In genomic region chr7:100389437-100390088, GRCh38 we compare ENCODE assay signal across 19 cellular contexts. TPM values are rescaled to one million over a fixed set of nuclear protein-coding genes. Genes with fewer than 3 reads are reported as not detected.
DNase-seq lines count a peak whose midpoint lies in the region; ATAC-seq and TF ChIP-seq lines count a peak whose summit lies in the region.
"Had no signal": no experiment of that assay in that cellular context is flagged by ENCODE, and none has a peak within 500 bp of the region (broad histone marks: within the 10 kb centered on the region; RNA-seq: fewer than 3 reads in every experiment).

No MANE protein-coding gene starts in this region.

- H3K4me3 Mint-ChIP-seq in activated naive CD8-positive, alpha-beta T cell treated with anti-CD3 and anti-CD28 coated beads, Interleukin-2, amount 10 ng/mL, durations not matched to agents 7 days and 5 days: no peak overlapping the region
- H3K4me3 Mint-ChIP-seq in activated naive CD8-positive, alpha-beta T cell treated with anti-CD3 and anti-CD28 coated beads, Interleukin-2, amount 50 U/mL, for 24 hours: no peak overlapping the region
- H3K4me3 Mint-ChIP-seq in endothelial cell (ENCODE audit: unreplicated experiment): no peak overlapping the region
- H3K4me3 Mint-ChIP-seq: CD4-positive, alpha-beta T cell had no signal

- CTCF ChIA-PET in HEK293 (lab: Yijun Ruan, JAX): interaction anchor here (0.7 to 2.8 kb wide), 3 partner anchors 18 to 93 kb away, joined by 3 to 22 read pairs (median 3); no protein-coding TSS in a partner anchor

- H3K4me1 ChIP-seq in HEK293 (ENCODE audit: control insufficient read depth, insufficient read depth, low read length) (no peaks in the 10 kb centered on the region), tibial artery (peaks cover 0 to 10% (median 0%) of the 10 kb centered on the region in 4 donors)

- H3K27me3 Mint-ChIP-seq in activated naive CD8-positive, alpha-beta T cell treated with anti-CD3 and anti-CD28 coated beads, Interleukin-2, amount 10 ng/mL, durations not matched to agents 7 days and 5 days: peaks cover 31% of the 10 kb centered on the region
- peaks cover 12% of the 10 kb centered on the region for H3K27me3 Mint-ChIP-seq in activated naive CD8-positive, alpha-beta T cell treated with anti-CD3 and anti-CD28 coated beads, Interleukin-2, amount 50 U/mL, for 24 hours
- H3K27me3 Mint-ChIP-seq in endothelial cell (ENCODE audit: unreplicated experiment): peaks cover 6% of the 10 kb centered on the region

- H3K36me3 Mint-ChIP-seq in activated naive CD8-positive, alpha-beta T cell treated with anti-CD3 and anti-CD28 coated beads, Interleukin-2, amount 10 ng/mL, durations not matched to agents 7 days and 5 days: no peaks in the 10 kb centered on the region
- H3K36me3 Mint-ChIP-seq in activated naive CD8-positive, alpha-beta T cell treated with anti-CD3 and anti-CD28 coated beads, Interleukin-2, amount 50 U/mL, for 24 hours (ENCODE audit: low read depth): no peaks in the 10 kb centered on the region
- no peaks in the 10 kb centered on the region for H3K36me3 Mint-ChIP-seq in endothelial cell (ENCODE audit: low read depth, unreplicated experiment)

- no peak overlapping the region for H3K27ac ChIP-seq in HEK293 (ENCODE audit: extremely low read depth, low read depth, low read length)
- no peak overlapping the region for H3K27ac ChIP-seq in tibial artery

- peak overlapping the region; percentile 43 for H3K27ac Mint-ChIP-seq in activated naive CD8-positive, alpha-beta T cell treated with anti-CD3 and anti-CD28 coated beads, Interleukin-2, amount 10 ng/mL, durations not matched to agents 7 days and 5 days
- H3K27ac Mint-ChIP-seq in activated naive CD8-positive, alpha-beta T cell treated with anti-CD3 and anti-CD28 coated beads, Interleukin-2, amount 50 U/mL, for 24 hours: no peak overlapping the region
- peak overlapping the region; percentile 19 for H3K27ac Mint-ChIP-seq in endothelial cell (ENCODE audit: unreplicated experiment)
- H3K27ac Mint-ChIP-seq: CD4-positive, alpha-beta T cell had no signal

- no peaks in the 10 kb centered on the region for H3K36me3 ChIP-seq in HEK293 (ENCODE audit: control insufficient read depth in 2 of 2, insufficient read depth in 1 of 2, low read length in 2 of 2)
- H3K36me3 ChIP-seq in tibial artery: no peaks in the 10 kb centered on the region

- H3K9me3 Mint-ChIP-seq in activated naive CD8-positive, alpha-beta T cell treated with anti-CD3 and anti-CD28 coated beads, Interleukin-2, amount 10 ng/mL, durations not matched to agents 7 days and 5 days: no peaks in the 10 kb centered on the region
- no peaks in the 10 kb centered on the region for H3K9me3 Mint-ChIP-seq in activated naive CD8-positive, alpha-beta T cell treated with anti-CD3 and anti-CD28 coated beads, Interleukin-2, amount 50 U/mL, for 24 hours
- H3K9me3 Mint-ChIP-seq in endothelial cell (ENCODE audit: unreplicated experiment): no peaks in the 10 kb centered on the region
- H3K9me3 Mint-ChIP-seq: CD4-positive, alpha-beta T cell had no signal

- H3K9me3 ChIP-seq in HEK293 (ENCODE audit: control insufficient read depth, insufficient read depth, low read depth, low read length) (no peaks in the 10 kb centered on the region), tibial artery (peaks cover 0 to 4% (median 0%) of the 10 kb centered on the region in 3 donors)

- H3K4me1 Mint-ChIP-seq in activated naive CD8-positive, alpha-beta T cell treated with anti-CD3 and anti-CD28 coated beads, Interleukin-2, amount 10 ng/mL, durations not matched to agents 7 days and 5 days: peaks cover 6% of the 10 kb centered on the region
- H3K4me1 Mint-ChIP-seq in activated naive CD8-positive, alpha-beta T cell treated with anti-CD3 and anti-CD28 coated beads, Interleukin-2, amount 50 U/mL, for 24 hours: peaks cover 4% of the 10 kb centered on the region
- H3K4me1 Mint-ChIP-seq in endothelial cell (ENCODE audit: unreplicated experiment): peaks cover 27% of the 10 kb centered on the region

- no peak for TF ChIP-seq CTCF in HEK293 (tag by site-specific recombination; IDR thresholded peaks at IDR 0.05)
- TF ChIP-seq CTCF in endothelial cell (IDR thresholded peaks at IDR 0.05; ENCODE audit: unreplicated experiment): no peak
- TF ChIP-seq CTCF in tibial artery (IDR thresholded peaks at IDR 0.05): no peak

- ATAC-seq in activated naive CD8-positive, alpha-beta T cell treated with anti-CD3 and anti-CD28 coated beads, Interleukin-2, amount 10 ng/mL, durations not matched to agents 7 days and 5 days (ENCODE audit: low read depth): no peak
- no peak for ATAC-seq in activated naive CD8-positive, alpha-beta T cell treated with anti-CD3 and anti-CD28 coated beads, Interleukin-2, amount 50 U/mL, for 24 hours
- no peak for ATAC-seq in sciatic nerve
- no peak for ATAC-seq in HG02870 (IDR thresholded peaks at IDR 0.05; ENCODE audit: unreplicated experiment)

- DNase-seq in activated naive CD8-positive, alpha-beta T cell treated with anti-CD3 and anti-CD28 coated beads, Interleukin-2, amount 10 ng/mL, durations not matched to agents 7 days and 5 days: no peak
- DNase-seq in activated naive CD8-positive, alpha-beta T cell treated with anti-CD3 and anti-CD28 coated beads, Interleukin-2, amount 50 U/mL, for 24 hours: no peak
- no peak for DNase-seq in endothelial cell (ENCODE audit: low spot score)
- DNase-seq in sciatic nerve (ENCODE audit: low spot score): peak; percentile 43
- DNase-seq in tibial artery: no peak
- no peak for DNase-seq in inferior parietal cortex (ENCODE audit: extremely low spot score)
- DNase-seq: 8988T; ACHN; CD4-positive, alpha-beta T cell; Kasumi-1; NCI-H1105 treated with DMSO at 0.1 percent for 48 hours; NCI-H146; NCI-H2029; NCI-H446 treated with DMSO at 0.1 percent for 48 hours; NCI-H526; RPMI8226; SHP77 treated with DMSO at 0.1 percent for 48 hours had no signal

- H3K27me3 ChIP-seq in tibial artery: peaks cover 0 to 27% of the 10 kb centered on the region in 2 donors

- intact Hi-C loops in sciatic nerve (cut with DNase I): no loop called here
- intact Hi-C loops in tibial artery (cut with DNase I; ENCODE audit: low total_unique reads): no loop called here

- POLR2A ChIA-PET in activated naive CD8-positive, alpha-beta T cell treated with anti-CD3 and anti-CD28 coated beads, Interleukin-2, amount 10 ng/mL, durations not matched to agents 7 days and 5 days (lab: Charles Lee): no interaction called here
- POLR2A ChIA-PET in HEK293 (lab: Yijun Ruan, JAX): interaction anchor here (0.6 kb wide), 1 partner anchor 671 kb away, joined by 4 read pairs; no protein-coding TSS in a partner anchor

- no peak overlapping the region for H3K4me3 ChIP-seq in HEK293 (ENCODE audit: low read depth, low read length)
- no peak overlapping the region for H3K4me3 ChIP-seq in tibial artery

TF ChIP-seq in HEK293, 187 proteins besides CTCF, POLR2A, EP300 and RAD21 (continues in another document):
- TF ChIP-seq ZNF423 (tag by site-specific recombination; IDR thresholded peaks at IDR 0.05): 0 out of 2 replicates have a peak, but pooled peaks have one; percentile 6
- TF ChIP-seq ZBTB49 (tag by site-specific recombination; IDR thresholded peaks at IDR 0.05; ENCODE audit: low read depth): no peak
- peak; percentile 79 for TF ChIP-seq ZNF366 (tag by site-specific recombination; conservative IDR thresholded peaks at IDR 0.05)
- TF ChIP-seq PRDM1 (tag by site-specific recombination; IDR thresholded peaks at IDR 0.05): peak; percentile 86

RNA-seq across cellular contexts. Expression of gene PILRA, which starts 16.3 kb away (rescaled TPM):
- 1 to 10 TPM; 4.1 to 5.1 TPM for total RNA-seq in activated naive CD8-positive, alpha-beta T cell treated with anti-CD3 and anti-CD28 coated beads, Interleukin-2, amount 10 ng/mL, durations not matched to agents 7 days and 5 days
- total RNA-seq in endothelial cell (ENCODE audit: unreplicated experiment) (4.2 TPM), sciatic nerve (14.6 TPM)

RNA-seq across cellular contexts. Expression of gene PILRB, which starts 31.6 kb away (rescaled TPM):
- total RNA-seq in activated naive CD8-positive, alpha-beta T cell treated with anti-CD3 and anti-CD28 coated beads, Interleukin-2, amount 10 ng/mL, durations not matched to agents 7 days and 5 days: 10 to 100 TPM; 91.3 to 96.4 TPM
- total RNA-seq in endothelial cell (ENCODE audit: unreplicated experiment) (40.1 TPM), sciatic nerve (46.3 TPM)

RNA-seq across cellular contexts. Expression of gene ZCWPW1, which starts 38.9 kb away (rescaled TPM):
- total RNA-seq in activated naive CD8-positive, alpha-beta T cell treated with anti-CD3 and anti-CD28 coated beads, Interleukin-2, amount 10 ng/mL, durations not matched to agents 7 days and 5 days: 1 to 10 TPM; 6.2 to 6.5 TPM
- total RNA-seq in endothelial cell (ENCODE audit: unreplicated experiment) (2.2 TPM), sciatic nerve (8.0 TPM)

RNA-seq across cellular contexts. Expression of gene MEPCE, which starts 40.1 kb away (rescaled TPM):
- 10 to 100 TPM; 48.5 to 49.0 TPM for total RNA-seq in activated naive CD8-positive, alpha-beta T cell treated with anti-CD3 and anti-CD28 coated beads, Interleukin-2, amount 10 ng/mL, durations not matched to agents 7 days and 5 days
- total RNA-seq in endothelial cell (ENCODE audit: unreplicated experiment) (30.5 TPM), sciatic nerve (37.0 TPM)

RNA-seq across cellular contexts. Expression of gene PPP1R35, which starts 46.7 kb away (rescaled TPM):
- 10 to 100 TPM; 84.4 to 93.6 TPM for total RNA-seq in activated naive CD8-positive, alpha-beta T cell treated with anti-CD3 and anti-CD28 coated beads, Interleukin-2, amount 10 ng/mL, durations not matched to agents 7 days and 5 days
- total RNA-seq in endothelial cell (ENCODE audit: unreplicated experiment): 27.3 TPM
- total RNA-seq in sciatic nerve: 25.3 TPM
